In genomic region chr18:8469793-8470192, GRCh38 we compare ENCODE assay signal across 13 cellular contexts.
DNase-seq lines count a peak whose midpoint lies in the region; ATAC-seq and TF ChIP-seq lines count a peak whose summit lies in the region.
"Had no signal": no experiment of that assay in that cellular context is flagged by ENCODE, and none has a peak within 500 bp of the region (broad histone marks: within the 10 kb centered on the region; RNA-seq: fewer than 3 reads in every experiment).

No MANE protein-coding gene starts in this region.

- ATAC-seq in HG02678 (IDR thresholded peaks at IDR 0.05; ENCODE audit: unreplicated experiment): no peak
- ATAC-seq: activated T-helper 17 cell treated with anti-CD3 and anti-CD28 coated beads, Interleukin-2, amount 50 U/mL, for 72 hours had no signal

- no peak overlapping the region for H3K27ac Mint-ChIP-seq in HFFc6
- H3K27ac Mint-ChIP-seq: activated T-helper 17 cell treated with anti-CD3 and anti-CD28 coated beads, Interleukin-2, amount 50 U/mL, for 72 hours had no signal

- 0 out of 2 replicates have a peak, but pooled peaks cover 3% of the 10 kb centered on the region for H3K36me3 Mint-ChIP-seq in HFFc6 (ENCODE audit: low read depth)

- TF ChIP-seq CTCF in HFFc6 (IDR thresholded peaks at IDR 0.05): no peak

- H3K9me3 Mint-ChIP-seq in HFFc6: no peaks in the 10 kb centered on the region
- H3K9me3 Mint-ChIP-seq: activated T-helper 17 cell treated with anti-CD3 and anti-CD28 coated beads, Interleukin-2, amount 50 U/mL, for 72 hours had no signal

- H3K27me3 Mint-ChIP-seq in HFFc6 (ENCODE audit: insufficient read depth): peaks cover 61% of the 10 kb centered on the region
- H3K27me3 Mint-ChIP-seq: activated T-helper 17 cell treated with anti-CD3 and anti-CD28 coated beads, Interleukin-2, amount 50 U/mL, for 72 hours had no signal

- peaks cover 19% of the 10 kb centered on the region for H3K4me1 Mint-ChIP-seq in HFFc6 (ENCODE audit: low read depth)
- H3K4me1 Mint-ChIP-seq: activated T-helper 17 cell treated with anti-CD3 and anti-CD28 coated beads, Interleukin-2, amount 50 U/mL, for 72 hours had no signal

- DNase-seq in A172 (ENCODE audit: low spot score) (peak; percentile 11), HFFc6 (peak; percentile 39), dedifferentiated amniotic fluid mesenchymal stem cell (ENCODE audit: extremely low spot score) (peak; percentile 26), iris pigment epithelial cell (ENCODE audit: low read depth) (peak; percentile 23), germinal center (ENCODE audit: low spot score) (no peak), LoVo (ENCODE audit: low spot score) (no peak)
- DNase-seq in effector CD8-positive, alpha-beta T cell (lab: John Stamatoyannopoulos, UW): no peak
- DNase-seq: activated CD4-positive, alpha-beta T cell treated with anti-CD3 and anti-CD28 coated beads, Interleukin-2, amount 50 U/mL, for 4 hours; lower lobe of right lung; NCI-H2107; SHP77 had no signal

- H3K4me3 Mint-ChIP-seq in HFFc6: peak overlapping the region; percentile 17; the same call in 1 of the 2 replicates
- H3K4me3 Mint-ChIP-seq: activated T-helper 17 cell treated with anti-CD3 and anti-CD28 coated beads, Interleukin-2, amount 50 U/mL, for 72 hours had no signal

Comparison
In these comparisons a context has a peak if more than half of its experiments do, and no peak if none do; other contexts are left out.
1. DNase-seq: peak in A172 (single experiment), HFFc6 (single experiment), dedifferentiated amniotic fluid mesenchymal stem cell (single experiment) and iris pigment epithelial cell (single experiment); none in germinal center (single experiment), effector CD8-positive, alpha-beta T cell (single experiment) and LoVo (single experiment).